Comparison of ENCODE assay signal across 15 cellular contexts in genomic region chr3:32872487-32873382, GRCh38. TPM values are rescaled to one million over a fixed set of nuclear protein-coding genes. Genes with fewer than 3 reads are reported as not detected.
DNase-seq lines count a peak whose midpoint lies in the region; ATAC-seq, FAIRE-seq and TF ChIP-seq lines count a peak whose summit lies in the region.
"Had no signal": no experiment of that assay in that cellular context is flagged by ENCODE, and none has a peak within 500 bp of the region (broad histone marks: within the 10 kb centered on the region; RNA-seq: fewer than 3 reads in every experiment).

No MANE protein-coding gene starts in this region.

- H3K79me2 ChIP-seq in astrocyte (ENCODE audit: insufficient read depth, low read length), result no peaks in the 10 kb centered on the region

- DNase-seq in AG10803 (ENCODE audit: low read depth) (peak; percentile 31), NCI-H1105 treated with DMSO at 0.1 percent for 48 hours (lab: John Stamatoyannopoulos, UW) (peak; percentile 68), astrocyte (ENCODE audit: low read depth) (peak; percentile 26), mucosa of descending colon (no peak), COLO668 (lab: John Stamatoyannopoulos, UW; ENCODE audit: unreplicated experiment) (no peak)
- no peak for DNase-seq in activated CD4-positive, CD25-positive, alpha-beta regulatory T cell treated with anti-CD3 and anti-CD28 coated beads, Interleukin-2, amount 50 U/mL, for 72 hours
- DNase-seq: activated B cell treated with CpG ODN at 0.5 μM for 24 hours; activated effector memory CD4-positive, alpha-beta T cell treated with Interleukin-2 at 50 U/mL for 16 hours; CD4-positive, CD25-positive, alpha-beta regulatory T cell; dermis blood vessel endothelial cell; naive thymus-derived CD8-positive, alpha-beta T cell had no signal

- ATAC-seq in mucosa of descending colon, result peak; percentile 36
- no peak for ATAC-seq in GM18907 (IDR thresholded peaks at IDR 0.05; ENCODE audit: unreplicated experiment)
- no peak for ATAC-seq in HG02884 (IDR thresholded peaks at IDR 0.05; ENCODE audit: unreplicated experiment)
- ATAC-seq: naive thymus-derived CD8-positive, alpha-beta T cell had no signal

- no peak overlapping the region for H3K27ac ChIP-seq in astrocyte (ENCODE audit: low read depth, low read length)
- H3K27ac ChIP-seq: KMS-11 had no signal

- intact Hi-C loops in mucosa of descending colon (cut with DNase I, micrococcal nuclease), result no loop called here

- H3K9ac ChIP-seq in astrocyte (ENCODE audit: low read length), result no peak overlapping the region
- H3K9ac ChIP-seq: KMS-11 had no signal

- H3K36me3 ChIP-seq in astrocyte (ENCODE audit: insufficient read depth, low read length) (no peaks in the 10 kb centered on the region), mucosa of descending colon (ENCODE audit: low read depth) (no peaks in the 10 kb centered on the region)

- H3K4me3 ChIP-seq in AG10803 (ENCODE audit: low read length), result no peak overlapping the region
- no peak overlapping the region for H3K4me3 ChIP-seq in astrocyte (ENCODE audit: insufficient read depth, low read depth, low read length)
- H3K4me3 ChIP-seq in mucosa of descending colon, result no peak overlapping the region

- TF ChIP-seq CTCF in AG10803 (conservative IDR thresholded peaks at IDR 0.05; ENCODE audit: low read length) (no peak), astrocyte (IDR thresholded peaks at IDR 0.05; ENCODE audit: insufficient read depth, low read depth, low read length) (no peak), mucosa of descending colon (IDR thresholded peaks at IDR 0.05) (no peak)

- no peaks in the 10 kb centered on the region for H4K20me1 ChIP-seq in astrocyte (ENCODE audit: insufficient read depth, low read length)

- H3K4me1 ChIP-seq in astrocyte (ENCODE audit: insufficient read depth, low read length) (peaks cover 3% of the 10 kb centered on the region), mucosa of descending colon (ENCODE audit: low read depth) (no peaks in the 10 kb centered on the region)

- no peaks in the 10 kb centered on the region for H3K9me3 Mint-ChIP-seq in astrocyte (ENCODE audit: unreplicated experiment)
- H3K9me3 Mint-ChIP-seq: activated B cell treated with CpG ODN at 0.5 μM for 24 hours; CD4-positive, CD25-positive, alpha-beta regulatory T cell; naive thymus-derived CD8-positive, alpha-beta T cell had no signal

- peaks cover 26% of the 10 kb centered on the region for H3K4me1 Mint-ChIP-seq in astrocyte (ENCODE audit: low read depth, unreplicated experiment)
- H3K4me1 Mint-ChIP-seq: activated B cell treated with CpG ODN at 0.5 μM for 24 hours; CD4-positive, CD25-positive, alpha-beta regulatory T cell; naive thymus-derived CD8-positive, alpha-beta T cell had no signal

- H3K27me3 ChIP-seq in astrocyte (ENCODE audit: insufficient read depth, low read length), result peaks cover 8% of the 10 kb centered on the region

- no peak overlapping the region for H2AFZ ChIP-seq in astrocyte (ENCODE audit: low read depth, low read length)

- no peak overlapping the region for H3K4me2 ChIP-seq in astrocyte (ENCODE audit: low read length)
- H3K4me2 ChIP-seq: KMS-11 had no signal

- FAIRE-seq in astrocyte (lab: Jason Lieb, UNC), result no peak

- no peak overlapping the region for H3K4me3 Mint-ChIP-seq in astrocyte (ENCODE audit: unreplicated experiment)
- H3K4me3 Mint-ChIP-seq: activated B cell treated with CpG ODN at 0.5 μM for 24 hours; CD4-positive, CD25-positive, alpha-beta regulatory T cell; naive thymus-derived CD8-positive, alpha-beta T cell had no signal

- H3K9me3 ChIP-seq in astrocyte (ENCODE audit: insufficient read depth, low read depth, low read length) (no peaks in the 10 kb centered on the region), mucosa of descending colon (no peaks in the 10 kb centered on the region)

- H3K27ac Mint-ChIP-seq in astrocyte (ENCODE audit: unreplicated experiment), result no peak overlapping the region
- H3K27ac Mint-ChIP-seq: activated B cell treated with CpG ODN at 0.5 μM for 24 hours; naive thymus-derived CD8-positive, alpha-beta T cell had no signal

- peaks cover 12% of the 10 kb centered on the region for H3K36me3 Mint-ChIP-seq in astrocyte (ENCODE audit: low read depth, unreplicated experiment)
- H3K36me3 Mint-ChIP-seq: CD4-positive, CD25-positive, alpha-beta regulatory T cell; naive thymus-derived CD8-positive, alpha-beta T cell had no signal

- H3K27me3 Mint-ChIP-seq in astrocyte (ENCODE audit: low read depth, unreplicated experiment), result no peaks in the 10 kb centered on the region

RNA-seq across cellular contexts. Expression of gene TRIM71, which starts 54.9 kb away (rescaled TPM):
- total RNA-seq in astrocyte (10.9 and 17.2 TPM in 2 replicates), mucosa of descending colon (not detected)
- total RNA-seq: activated B cell treated with CpG ODN at 0.5 μM for 24 hours; dermis blood vessel endothelial cell; naive thymus-derived CD8-positive, alpha-beta T cell; OCI-LY7 had no signal

Comparison
In these comparisons a context has a peak if more than half of its experiments do, and no peak if none do; other contexts are left out.
1. DNase-seq: peak in AG10803 (single experiment), NCI-H1105 treated with DMSO at 0.1 percent for 48 hours (single experiment) and astrocyte (single experiment); none in mucosa of descending colon (0 of 3), COLO668 (single experiment) and activated CD4-positive, CD25-positive, alpha-beta regulatory T cell treated with anti-CD3 and anti-CD28 coated beads, Interleukin-2, amount 50 U/mL, for 72 hours (single experiment).
2. RNA of gene TRIM71, which starts 54.9 kb away (total RNA-seq): 10.9 to 17.2 TPM in astrocyte; not detected in mucosa of descending colon; every median in the first group is over 10 times any median in the second.